Comparison of ENCODE assay signal across 7 cellular contexts in genomic region chr4:153203746-153204145, GRCh38. TPM values are rescaled to one million over a fixed set of nuclear protein-coding genes. Genes with fewer than 3 reads are reported as not detected.
DNase-seq lines count a peak whose midpoint lies in the region; FAIRE-seq and TF ChIP-seq lines count a peak whose summit lies in the region.
"Not testable (repeated sequence)": the region's sequence is repeated elsewhere in the genome, so short reads cannot be mapped to it uniquely, and the experiment has no call there.

No MANE protein-coding gene starts in this region.

- not testable (repeated sequence) for FAIRE-seq in kidney (lab: Jason Lieb, UNC)

- peaks cover 40% of the 10 kb centered on the region for H3K4me1 ChIP-seq in HAP-1
- H3K4me1 ChIP-seq in SJCRH30: peaks cover 10% of the 10 kb centered on the region; the same call in 1 of the 2 replicates
- H3K4me1 ChIP-seq in esophagus muscularis mucosa: peaks cover 0 to 18% (median 4%) of the 10 kb centered on the region in 4 donors
- H3K4me1 ChIP-seq in kidney (ENCODE audit: control insufficient read depth in 1 of 2, insufficient read depth in 1 of 2, low read depth in 1 of 2, low read length in 2 of 2); muscle layer of duodenum (ENCODE audit: control insufficient read depth in 1 of 2, insufficient read depth in 2 of 2, low read length in 2 of 2); skeletal muscle satellite cell (ENCODE audit: control insufficient read depth, insufficient read depth, low read length): not testable (repeated sequence)

- peak overlapping the region; percentile 28 for H3K4me2 ChIP-seq in skeletal muscle satellite cell (ENCODE audit: low read length)

- not testable (repeated sequence) for H3K27me3 Mint-ChIP-seq in brain

- H3K4me3 Mint-ChIP-seq in brain: peak overlapping the region; percentile 85 to 88 (median 87)

- not testable (repeated sequence) for TF ChIP-seq POLR2A in esophagus muscularis mucosa (IDR thresholded peaks at IDR 0.05; ENCODE audit: low read depth)

- not testable (repeated sequence) for H3K9me3 ChIP-seq in HAP-1; SJCRH30 (replicated peaks); esophagus muscularis mucosa; kidney (ENCODE audit: control insufficient read depth in 1 of 2, low read length in 2 of 2); muscle layer of duodenum (ENCODE audit: control insufficient read depth in 1 of 2, low read length in 2 of 2); skeletal muscle satellite cell (replicated peaks; ENCODE audit: low read length)

- H3K9me3 Mint-ChIP-seq in brain: not testable (repeated sequence)

- not testable (repeated sequence) for H3K36me3 Mint-ChIP-seq in brain

- H3K27ac ChIP-seq in SJCRH30 (peak overlapping the region; percentile 48), kidney (ENCODE audit: low read depth in 2 of 2, low read length in 2 of 2) (peak overlapping the region; percentile 91 to 93), muscle layer of duodenum (ENCODE audit: low read length) (peak overlapping the region; percentile 88)
- H3K27ac ChIP-seq in esophagus muscularis mucosa (replicated peaks in 1 of 4): not testable (repeated sequence)

- not testable (repeated sequence) for H3K27me3 ChIP-seq in HAP-1 (ENCODE audit: low read depth); SJCRH30; esophagus muscularis mucosa; muscle layer of duodenum (ENCODE audit: low read depth, low read length)
- peaks cover 11% of the 10 kb centered on the region for H3K27me3 ChIP-seq in skeletal muscle satellite cell (ENCODE audit: control insufficient read depth, insufficient read depth, low read length)

- WGBS in esophagus muscularis mucosa: 84% methylated on average over 5 of the region's 5 CpGs

- peak overlapping the region; percentile 78 to 94 (median 90) for H3K27ac Mint-ChIP-seq in brain

- intact Hi-C loops in esophagus muscularis mucosa (cut with DNase I): loop anchor here (10.0 kb wide), 1 partner anchor 59 kb away; no protein-coding TSS in a partner anchor
- intact Hi-C loops in kidney (cut with DNase I): not testable (repeated sequence)

- in situ Hi-C loops in HAP-1 (cut with MboI; ENCODE audit: low sequenced_read_pairs): not testable (repeated sequence)

- DNase-seq in HAP-1 (ENCODE audit: low spot score in 2 of 2); SJCRH30; esophagus muscularis mucosa (ENCODE audit: extremely low spot score); kidney: not testable (repeated sequence)

- not testable (repeated sequence) for TF ChIP-seq CTCF in brain (conservative IDR thresholded peaks at IDR 0.05); esophagus muscularis mucosa (IDR thresholded peaks at IDR 0.05); kidney (IDR thresholded peaks at IDR 0.05; ENCODE audit: borderline replicate concordance, extremely low read depth, insufficient read depth)

- H3K36me3 ChIP-seq in HAP-1 (replicated peaks); SJCRH30; esophagus muscularis mucosa; kidney (ENCODE audit: control insufficient read depth in 1 of 2, insufficient read depth in 2 of 2, low read length in 2 of 2); muscle layer of duodenum (ENCODE audit: control insufficient read depth in 1 of 2, insufficient read depth in 2 of 2, low read length in 2 of 2); skeletal muscle satellite cell (ENCODE audit: insufficient read depth, low read length): not testable (repeated sequence)

- H3K4me1 Mint-ChIP-seq in brain: peaks cover 68% of the 10 kb centered on the region

- peak overlapping the region in 1 of 2 donors; percentile 80 for H3K9ac ChIP-seq in kidney (ENCODE audit: low read length in 2 of 2)
- H3K9ac ChIP-seq in skeletal muscle satellite cell (ENCODE audit: low read depth, low read length): not testable (repeated sequence)

- H3K4me3 ChIP-seq in HAP-1 (peak overlapping the region; percentile 37), SJCRH30 (peak overlapping the region; percentile 49), esophagus muscularis mucosa (peak overlapping the region; percentile 10 to 42 (median 22)), kidney (ENCODE audit: low read length in 2 of 2) (peak overlapping the region; percentile 64 to 78), muscle layer of duodenum (ENCODE audit: low read depth in 1 of 2, low read length in 2 of 2) (peak overlapping the region; percentile 53 to 67), skeletal muscle satellite cell (ENCODE audit: low read length) (peak overlapping the region; percentile 5)

- not testable (repeated sequence) for TF ChIP-seq EP300 in esophagus muscularis mucosa (IDR thresholded peaks at IDR 0.05)

RNA-seq across cellular contexts. Expression of gene TRIM2, which starts 0.5 kb away (rescaled TPM):
- 26.0 and 30.8 TPM in 2 replicates for total RNA-seq in SJCRH30 (2014; rRNA removed; shearing (Covaris generic))
- polyA plus RNA-seq in brain (ENCODE audit: insufficient read depth, low read depth, low replicate concordance) (17.8 TPM), kidney (ENCODE audit: insufficient read depth, low read depth, low replicate concordance) (23.3 TPM)
- total RNA-seq in esophagus muscularis mucosa (10 to 100 TPM; 28.3 to 36.9 (median 30.4) TPM), kidney (122 TPM)
- 20.1 and 36.8 TPM in 2 replicates for total RNA-seq in skeletal muscle satellite cell (2012; rRNA removed)

Comparison
In these comparisons a context has a peak if more than half of its experiments do, and no peak if none do; other contexts are left out.
1. H3K4me3 ChIP-seq: peak in every context shown above with its lines; median percentile 71 in kidney; 60 in muscle layer of duodenum; 49 in SJCRH30; 37 in HAP-1; 22 in esophagus muscularis mucosa; 5 in skeletal muscle satellite cell.